ENCODE assay signal across 22 cellular contexts in genomic region chr21:25927195-25927880, GRCh38.
DNase-seq lines count a peak whose midpoint lies in the region; FAIRE-seq and TF ChIP-seq lines count a peak whose summit lies in the region.
"Had no signal": no experiment of that assay in that cellular context is flagged by ENCODE, and none has a peak within 500 bp of the region (broad histone marks: within the 10 kb centered on the region; RNA-seq: fewer than 3 reads in every experiment).

No MANE protein-coding gene starts in this region.

- H3K4me1 Mint-ChIP-seq in nephron progenitor cell (no peaks in the 10 kb centered on the region), endodermal cell (no peaks in the 10 kb centered on the region), CD14-positive monocyte (peaks cover 8% of the 10 kb centered on the region)

- dilution Hi-C loops in endothelial cell of umbilical vein (cut with MboI; ENCODE audit: extremely low pct_ligation_motif_present, low sequenced_read_pairs), result no loop called here

- no peak for TF ChIP-seq POLR2A in adrenal gland (IDR thresholded peaks at IDR 0.05)
- no peak for TF ChIP-seq POLR2A in endothelial cell of umbilical vein (IDR thresholded peaks at IDR 0.05; ENCODE audit: low read depth, low read length)
- no peak for TF ChIP-seq POLR2A in thyroid gland (IDR thresholded peaks at IDR 0.05)

- no peak for TF ChIP-seq CTCF in adrenal gland (IDR thresholded peaks at IDR 0.05)
- no peak for TF ChIP-seq CTCF in endothelial cell of umbilical vein (IDR thresholded peaks at IDR 0.05; ENCODE audit: extremely low read depth in 1 of 2, insufficient read depth in 1 of 2, low read depth in 1 of 2, low read length in 2 of 2)
- TF ChIP-seq CTCF in nephron progenitor cell (IDR thresholded peaks at IDR 0.05), result no peak
- TF ChIP-seq CTCF in thyroid gland (IDR thresholded peaks at IDR 0.05), result no peak
- no peak for TF ChIP-seq CTCF in endodermal cell (conservative IDR thresholded peaks at IDR 0.05)
- TF ChIP-seq CTCF in CD14-positive monocyte (IDR thresholded peaks at IDR 0.05), result no peak
- no peak for TF ChIP-seq CTCF in BE2C (IDR thresholded peaks at IDR 0.05; ENCODE audit: low read depth, low read length)

- BruUV-seq in endothelial cell of umbilical vein (replicated peaks; lab: Mats Ljungman, UMichigan), result no TSS peak

- POLR2A ChIA-PET in endothelial cell of umbilical vein (lab: Charles Lee), result no interaction called here

- CTCF ChIA-PET in endothelial cell of umbilical vein (lab: Charles Lee), result interaction anchor here (0.7 to 1.0 kb wide), 2 partner anchors 31 to 242 kb away, joined by 3 read pairs; no protein-coding TSS in a partner anchor

- H3K36me3 Mint-ChIP-seq in nephron progenitor cell (ENCODE audit: low read depth), result peaks cover 74% of the 10 kb centered on the region
- peaks cover 55% of the 10 kb centered on the region for H3K36me3 Mint-ChIP-seq in endodermal cell (ENCODE audit: low read depth)
- H3K36me3 Mint-ChIP-seq in CD14-positive monocyte, result peaks cover 20 to 32% of the 10 kb centered on the region in 2 donors
- H3K36me3 Mint-ChIP-seq: immature natural killer cell had no signal

- peak in 3 of 7 donors; percentile 25 to 55 (median 31) for DNase-seq in adrenal gland
- no peak for DNase-seq in endothelial cell of umbilical vein (ENCODE audit: low read depth, low spot score)
- DNase-seq in nephron progenitor cell, result no peak
- DNase-seq in thyroid gland, result no peak
- no peak for DNase-seq in endodermal cell
- DNase-seq in CD14-positive monocyte (ENCODE audit: low spot score), result no peak
- DNase-seq in NCI-H1105 (lab: John Stamatoyannopoulos, UW), result no peak
- no peak for DNase-seq in BE2C
- DNase-seq: activated CD4-positive, alpha-beta memory T cell treated with anti-CD3 and anti-CD28 coated beads, Interleukin-2, amount 10 ng/mL, durations not matched to agents 7 days and 5 days; activated naive CD4-positive, alpha-beta T cell treated with Interleukin-2 at 50 U/mL for 16 hours; activated T-cell treated with anti-CD3 and anti-CD28 coated beads, Interleukin-2, amount 50 U/mL, for 1 hour; brain microvascular endothelial cell; COR-L47; EL; immature natural killer cell; KG1; NCI-H2029 treated with DMSO at 0.1 percent for 48 hours; NCI-H446 treated with DMSO at 0.1 percent for 48 hours; stimulated activated naive CD4-positive, alpha-beta T cell treated with Interleukin-2 at 50 U/mL for 16 hours; T-cell had no signal

- H3K4me3 ChIP-seq in adrenal gland (no peak overlapping the region), endothelial cell of umbilical vein (replicated peaks in 1 of 3; ENCODE audit: insufficient read depth in 1 of 3, low read depth in 1 of 3, low read length in 3 of 3) (no peak overlapping the region), thyroid gland (replicated peaks in 1 of 3) (no peak overlapping the region), endodermal cell (ENCODE audit: low read length) (no peak overlapping the region), BE2C (ENCODE audit: low read depth, low read length) (no peak overlapping the region)

- H3K27me3 ChIP-seq in adrenal gland (no peaks in the 10 kb centered on the region), endothelial cell of umbilical vein (ENCODE audit: control insufficient read depth in 2 of 2, insufficient read depth in 2 of 2, low read length in 2 of 2) (no peaks in the 10 kb centered on the region), thyroid gland (no peaks in the 10 kb centered on the region), endodermal cell (ENCODE audit: control insufficient read depth, insufficient read depth, low read length, poor library complexity, severe bottlenecking) (no peaks in the 10 kb centered on the region), BE2C (no peaks in the 10 kb centered on the region)
- H3K27me3 ChIP-seq: brain microvascular endothelial cell had no signal

- WGBS in adrenal gland, 4 donors, result 31 to 38% (median 33%) methylated on average over 6 of the region's 6 CpGs
- 71 to 73% methylated on average over 6 of the region's 6 CpGs for WGBS in thyroid gland, 2 donors
- 88 to 92% methylated on average over 3 to 6 of the region's 6 CpGs for WGBS in endodermal cell (ENCODE audit: insufficient coverage in 1 of 2, insufficient read length in 1 of 2), 2 experiments

- H3K27me3 Mint-ChIP-seq in nephron progenitor cell (ENCODE audit: low read depth, poor library complexity), result no peaks in the 10 kb centered on the region
- no peaks in the 10 kb centered on the region for H3K27me3 Mint-ChIP-seq in endodermal cell (ENCODE audit: insufficient read depth)
- peaks cover 0 to 1% (median 0%) of the 10 kb centered on the region in 3 donors for H3K27me3 Mint-ChIP-seq in CD14-positive monocyte (ENCODE audit: low read depth in 3 of 3)
- H3K27me3 Mint-ChIP-seq: activated CD4-positive, alpha-beta memory T cell treated with anti-CD3 and anti-CD28 coated beads, Interleukin-2, amount 10 ng/mL, durations not matched to agents 7 days and 5 days; T-cell had no signal

- no peak overlapping the region for H3K4me2 ChIP-seq in endothelial cell of umbilical vein (ENCODE audit: insufficient read depth, low read length)

- H3K4me1 ChIP-seq in adrenal gland (replicated peaks in 1 of 2) (peaks cover 29 to 31% of the 10 kb centered on the region in 2 donors), endothelial cell of umbilical vein (ENCODE audit: control insufficient read depth, extremely low read depth, insufficient read depth, low read length) (peaks cover 60% of the 10 kb centered on the region), thyroid gland (peaks cover 3 to 19% of the 10 kb centered on the region in 2 donors), endodermal cell (ENCODE audit: control insufficient read depth, insufficient read depth, low read length) (no peaks in the 10 kb centered on the region), BE2C (peaks cover 3% of the 10 kb centered on the region; the same call in 1 of the 2 replicates)

- H3K36me3 ChIP-seq in adrenal gland (replicated peaks in 1 of 2), result no peaks in the 10 kb centered on the region
- H3K36me3 ChIP-seq in endothelial cell of umbilical vein (ENCODE audit: control insufficient read depth in 2 of 2, extremely low read depth in 1 of 2, insufficient read depth in 2 of 2, low read length in 2 of 2), result peaks cover 0 to 3% of the 10 kb centered on the region in 2 experiments
- H3K36me3 ChIP-seq in thyroid gland, result no peaks in the 10 kb centered on the region
- peaks cover 45% of the 10 kb centered on the region for H3K36me3 ChIP-seq in endodermal cell (ENCODE audit: control insufficient read depth, insufficient read depth, low read length)
- H3K36me3 ChIP-seq in BE2C, result peaks cover 11% of the 10 kb centered on the region; the same call in 1 of the 2 replicates
- H3K36me3 ChIP-seq: brain microvascular endothelial cell had no signal

- H3K4me3 Mint-ChIP-seq in nephron progenitor cell (no peak overlapping the region), endodermal cell (no peak overlapping the region), CD14-positive monocyte (no peak overlapping the region)
- H3K4me3 Mint-ChIP-seq: activated CD4-positive, alpha-beta memory T cell treated with anti-CD3 and anti-CD28 coated beads, Interleukin-2, amount 10 ng/mL, durations not matched to agents 7 days and 5 days; immature natural killer cell; neural crest cell; T-cell had no signal

- H4K20me1 ChIP-seq in endothelial cell of umbilical vein (replicated peaks; ENCODE audit: control insufficient read depth, extremely low read depth, insufficient read depth, low read length), result no peaks in the 10 kb centered on the region

- peak; percentile 12 for FAIRE-seq in endothelial cell of umbilical vein (lab: Jason Lieb, UNC)
- FAIRE-seq: H54 had no signal

- no peaks in the 10 kb centered on the region for H3K9me1 ChIP-seq in endothelial cell of umbilical vein (replicated peaks; ENCODE audit: control insufficient read depth, extremely low read depth, insufficient read depth, low read length)

- peaks cover 38% of the 10 kb centered on the region for H3K79me2 ChIP-seq in endothelial cell of umbilical vein (ENCODE audit: control insufficient read depth, insufficient read depth, low read length)

- peak overlapping the region; percentile 75 for H3K27ac Mint-ChIP-seq in nephron progenitor cell
- no peak overlapping the region for H3K27ac Mint-ChIP-seq in endodermal cell
- H3K27ac Mint-ChIP-seq in CD14-positive monocyte, result peak overlapping the region in 2 of 7 donors; percentile 15 to 19
- H3K27ac Mint-ChIP-seq: activated CD4-positive, alpha-beta memory T cell treated with anti-CD3 and anti-CD28 coated beads, Interleukin-2, amount 10 ng/mL, durations not matched to agents 7 days and 5 days; immature natural killer cell; T-cell had no signal

- intact Hi-C loops in adrenal gland (cut with DNase I), result no loop called here
- intact Hi-C loops in endothelial cell of umbilical vein (cut with micrococcal nuclease), result loop anchor here (2.0 to 5.0 kb wide), 2 partner anchors 35 to 55 kb away; no protein-coding TSS in a partner anchor
- intact Hi-C loops in thyroid gland (cut with DNase I), result no loop called here
- intact Hi-C loops in CD14-positive monocyte (cut with micrococcal nuclease), result no loop called here

- H3K9me3 ChIP-seq in adrenal gland (replicated peaks in 1 of 3) (no peaks in the 10 kb centered on the region), endothelial cell of umbilical vein (replicated peaks; ENCODE audit: control insufficient read depth, insufficient read depth, low read length) (no peaks in the 10 kb centered on the region), thyroid gland (no peaks in the 10 kb centered on the region), endodermal cell (ENCODE audit: control insufficient read depth, low read length) (peaks cover 12% of the 10 kb centered on the region), BE2C (no peaks in the 10 kb centered on the region)

- H3K27ac ChIP-seq in adrenal gland (peak overlapping the region; percentile 40 to 78 (median 74)), endothelial cell of umbilical vein (ENCODE audit: insufficient read depth, low read depth, low read length) (peak overlapping the region; percentile 97), thyroid gland (peak overlapping the region; percentile 9 to 62 (median 50)), endodermal cell (ENCODE audit: low read depth, low read length) (no peak overlapping the region)
- H3K27ac ChIP-seq: brain microvascular endothelial cell had no signal

- H3K9me3 Mint-ChIP-seq in nephron progenitor cell, result peaks cover 28% of the 10 kb centered on the region
- peaks cover 4% of the 10 kb centered on the region for H3K9me3 Mint-ChIP-seq in endodermal cell
- H3K9me3 Mint-ChIP-seq in CD14-positive monocyte, result peaks cover 0 to 3% (median 0%) of the 10 kb centered on the region in 7 donors
- H3K9me3 Mint-ChIP-seq: activated CD4-positive, alpha-beta memory T cell treated with anti-CD3 and anti-CD28 coated beads, Interleukin-2, amount 10 ng/mL, durations not matched to agents 7 days and 5 days; immature natural killer cell; neural crest cell; T-cell had no signal

- no peak overlapping the region for H2AFZ ChIP-seq in endothelial cell of umbilical vein (ENCODE audit: low read depth, low read length)

- peak overlapping the region; percentile 19 for H3K9ac ChIP-seq in endothelial cell of umbilical vein (replicated peaks; ENCODE audit: extremely low read depth, insufficient read depth, low read length)
- no peak overlapping the region for H3K9ac ChIP-seq in endodermal cell (ENCODE audit: extremely low read depth, low read length, poor library complexity, severe bottlenecking)

TF ChIP-seq in endothelial cell of umbilical vein, 7 proteins besides CTCF, POLR2A, EP300 and RAD21 (continues in another document):
- TF ChIP-seq GATA2 (IDR thresholded peaks at IDR 0.05; ENCODE audit: insufficient read depth, insufficient read length, low read depth, low read length), result no peak
